Comparison of ENCODE assay signal across 8 cellular contexts in the genomic region with DNA sequence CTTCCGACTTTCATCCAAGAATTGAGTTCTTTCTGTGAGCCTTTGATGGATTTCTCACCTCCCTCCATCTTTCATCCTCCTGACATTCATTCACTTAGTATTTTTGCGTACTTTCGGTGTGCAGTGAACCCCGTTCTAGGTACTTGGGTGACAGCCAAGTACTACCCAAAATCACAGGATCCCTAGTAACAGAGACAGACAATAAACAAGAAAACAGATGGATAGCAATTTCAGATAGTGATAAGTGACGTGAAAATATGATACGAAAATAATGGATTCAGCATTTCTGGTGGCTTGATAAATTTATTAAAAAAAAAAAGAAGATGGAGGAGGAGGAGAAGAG. TPM values are rescaled to one million over a fixed set of nuclear protein-coding genes. Genes with fewer than 3 reads are reported as not detected.
DNase-seq lines count a peak whose midpoint lies in the region; ATAC-seq and TF ChIP-seq lines count a peak whose summit lies in the region.

No MANE protein-coding gene starts in this region.

- H3K9me3 ChIP-seq in ectodermal cell (ENCODE audit: control insufficient read depth, low read length) (no peaks in the 10 kb centered on the region), parathyroid adenoma (ENCODE audit: control insufficient read depth, low read length) (no peaks in the 10 kb centered on the region)

- H2AFZ ChIP-seq in parathyroid adenoma = peak overlapping the region; percentile 92

- peaks cover 4% of the 10 kb centered on the region for H3K79me2 ChIP-seq in parathyroid adenoma

- TF ChIP-seq CTCF in parathyroid adenoma (IDR thresholded peaks at IDR 0.05) = no peak

- WGBS in ectodermal cell, 2 experiments = 33 to 38% methylated on average over 6 of the region's 6 CpGs

- H3K36me3 ChIP-seq in ectodermal cell (ENCODE audit: control insufficient read depth, insufficient read depth, low read length) (no peaks in the 10 kb centered on the region), parathyroid adenoma (ENCODE audit: control insufficient read depth, insufficient read depth, low read length) (no peaks in the 10 kb centered on the region)

- peak overlapping the region; percentile 63 for H3K4me3 ChIP-seq in Jurkat, Clone E6-1 (ENCODE audit: low read length)
- H3K4me3 ChIP-seq in ectodermal cell (ENCODE audit: insufficient read depth, low read depth, low read length) (peak overlapping the region; percentile 73), parathyroid adenoma (ENCODE audit: low read depth, low read length) (peak overlapping the region; percentile 79)

- H3K27me3 ChIP-seq in ectodermal cell (ENCODE audit: control insufficient read depth, insufficient read depth, low read length, poor library complexity, severe bottlenecking) (no peaks in the 10 kb centered on the region), parathyroid adenoma (ENCODE audit: control insufficient read depth, insufficient read depth, low read length) (no peaks in the 10 kb centered on the region)

- no peak for DNase-seq in Jurkat, Clone E6-1 (ENCODE audit: low read depth, low spot score)
- DNase-seq in kidney glomerular epithelial cell (lab: John Stamatoyannopoulos, UW) (no peak), NCI-H2081 (lab: John Stamatoyannopoulos, UW) (no peak), NCI-H187 (lab: John Stamatoyannopoulos, UW) (no peak)

- peak overlapping the region; percentile 92 for H3K4me2 ChIP-seq in parathyroid adenoma (ENCODE audit: low read length)

- H3K27ac ChIP-seq in ectodermal cell (ENCODE audit: insufficient read depth, low read depth, low read length, poor library complexity, severe bottlenecking) (no peak overlapping the region), parathyroid adenoma (peak overlapping the region; percentile 91)

- ATAC-seq in GM18907 (IDR thresholded peaks at IDR 0.05; ENCODE audit: unreplicated experiment) (peak; percentile 13), HG03378 (IDR thresholded peaks at IDR 0.05; ENCODE audit: unreplicated experiment) (no peak)

- no peaks in the 10 kb centered on the region for H3K4me1 ChIP-seq in ectodermal cell (ENCODE audit: control insufficient read depth, insufficient read depth, low read length)
- H3K4me1 ChIP-seq in parathyroid adenoma = peaks cover 2% of the 10 kb centered on the region

- no peak overlapping the region for H3K9ac ChIP-seq in parathyroid adenoma

RNA-seq across cellular contexts. Expression of a gene that starts 0.3 kb away (rescaled TPM):
- polyA plus RNA-seq in Jurkat, Clone E6-1 (2012; ENCODE audit: insufficient read depth, insufficient read length) = 25.4 TPM
- 45.3 TPM for polyA plus RNA-seq in ectodermal cell (2013, experiment 1 of 4)
- polyA plus RNA-seq in ectodermal cell (2013, experiment 2 of 4) = 46.7 TPM
- polyA plus RNA-seq in ectodermal cell (2013, experiment 3 of 4) = 31.8 TPM
- 35.1 TPM for polyA plus RNA-seq in ectodermal cell (2013, experiment 4 of 4)
